In the genomic region with DNA sequence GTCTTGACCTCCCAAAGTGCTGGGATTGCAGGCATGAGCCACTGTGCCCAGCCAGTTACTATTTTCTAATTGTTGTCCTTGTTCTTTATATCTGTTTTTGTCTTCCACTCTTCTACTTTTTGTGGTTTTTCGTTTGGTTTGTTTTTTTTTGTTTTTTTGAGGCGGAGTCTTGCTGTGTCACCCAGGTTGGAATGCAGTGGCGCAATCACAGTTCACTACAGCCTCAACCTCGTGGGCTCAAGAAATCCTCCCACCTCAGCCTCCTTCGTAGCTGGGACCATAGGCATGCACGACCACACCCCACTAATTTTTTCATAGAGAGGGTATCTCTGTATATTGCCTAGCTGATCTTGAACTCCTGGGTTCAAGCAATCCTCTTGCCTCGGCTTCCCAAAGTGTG, we compare ENCODE assay signal across 1 cellular context.
TF ChIP-seq lines count a peak whose summit lies in the region.

No MANE protein-coding gene starts in this region.

TF ChIP-seq in HepG2, 621 proteins besides CTCF, POLR2A, EP300 and RAD21 (continued from another document):
- TF ChIP-seq TFDP1 (CRISPR knock-in tag; IDR thresholded peaks at IDR 0.05; ENCODE audit: borderline replicate concordance) (no peak), ZNF772 (CRISPR knock-in tag; IDR thresholded peaks at IDR 0.05) (no peak), SETDB1 (CRISPR knock-in tag; IDR thresholded peaks at IDR 0.05; ENCODE audit: borderline replicate concordance) (no peak), SMYD3 (CRISPR knock-in tag; IDR thresholded peaks at IDR 0.05) (no peak), ZNF382 (CRISPR knock-in tag; IDR thresholded peaks at IDR 0.05; ENCODE audit: borderline replicate concordance) (no peak), PPARG (CRISPR knock-in tag; conservative IDR thresholded peaks at IDR 0.05) (no peak), POGZ (CRISPR knock-in tag; IDR thresholded peaks at IDR 0.05) (peak; percentile 53; the same call in 1 of the 2 replicates), FOXK1 (CRISPR knock-in tag; IDR thresholded peaks at IDR 0.05; ENCODE audit: borderline replicate concordance, low read depth) (no peak), ZSCAN25 (CRISPR knock-in tag; IDR thresholded peaks at IDR 0.05) (no peak), ZNF407 (CRISPR knock-in tag; IDR thresholded peaks at IDR 0.05; ENCODE audit: not compliant biosample characterization) (no peak), ZMYM3 (CRISPR knock-in tag; IDR thresholded peaks at IDR 0.05) (0 out of 2 replicates have a peak, but pooled peaks have one; percentile 21), IKZF5 (CRISPR knock-in tag; IDR thresholded peaks at IDR 0.05) (no peak), ZNF652 (CRISPR knock-in tag; IDR thresholded peaks at IDR 0.05; ENCODE audit: borderline replicate concordance, low read depth) (no peak), THYN1 (CRISPR knock-in tag; IDR thresholded peaks at IDR 0.05; ENCODE audit: borderline replicate concordance, low read depth) (no peak), FOSL2 (CRISPR knock-in tag; IDR thresholded peaks at IDR 0.05) (peak; percentile 59), ZNF589 (CRISPR knock-in tag; conservative IDR thresholded peaks at IDR 0.05) (no peak), ZFY (CRISPR knock-in tag; IDR thresholded peaks at IDR 0.05) (no peak)
- TF ChIP-seq, protein P1, sequence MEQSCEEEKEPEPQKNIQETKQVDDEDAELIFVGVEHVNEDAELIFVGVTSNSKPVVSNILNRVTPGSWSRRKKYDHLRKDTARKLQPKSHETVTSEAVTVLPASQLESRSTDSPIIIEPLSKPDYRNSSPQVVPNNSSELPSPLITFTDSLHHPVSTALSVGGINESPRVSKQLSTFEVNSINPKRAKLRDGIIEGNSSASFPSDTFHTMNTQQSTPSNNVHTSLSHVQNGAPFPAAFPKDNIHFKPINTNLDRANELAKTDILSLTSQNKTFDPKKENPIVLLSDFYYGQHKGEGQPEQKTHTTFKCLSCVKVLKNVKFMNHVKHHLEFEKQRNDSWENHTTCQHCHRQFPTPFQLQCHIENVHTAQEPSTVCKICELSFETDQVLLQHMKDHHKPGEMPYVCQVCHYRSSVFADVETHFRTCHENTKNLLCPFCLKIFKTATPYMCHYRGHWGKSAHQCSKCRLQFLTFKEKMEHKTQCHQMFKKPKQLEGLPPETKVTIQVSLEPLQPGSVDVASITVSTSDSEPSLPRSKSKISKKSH (CRISPR knock-in tag; IDR thresholded peaks at IDR 0.05; ENCODE audit: borderline replicate concordance), result no peak
- TF ChIP-seq, protein P2, sequence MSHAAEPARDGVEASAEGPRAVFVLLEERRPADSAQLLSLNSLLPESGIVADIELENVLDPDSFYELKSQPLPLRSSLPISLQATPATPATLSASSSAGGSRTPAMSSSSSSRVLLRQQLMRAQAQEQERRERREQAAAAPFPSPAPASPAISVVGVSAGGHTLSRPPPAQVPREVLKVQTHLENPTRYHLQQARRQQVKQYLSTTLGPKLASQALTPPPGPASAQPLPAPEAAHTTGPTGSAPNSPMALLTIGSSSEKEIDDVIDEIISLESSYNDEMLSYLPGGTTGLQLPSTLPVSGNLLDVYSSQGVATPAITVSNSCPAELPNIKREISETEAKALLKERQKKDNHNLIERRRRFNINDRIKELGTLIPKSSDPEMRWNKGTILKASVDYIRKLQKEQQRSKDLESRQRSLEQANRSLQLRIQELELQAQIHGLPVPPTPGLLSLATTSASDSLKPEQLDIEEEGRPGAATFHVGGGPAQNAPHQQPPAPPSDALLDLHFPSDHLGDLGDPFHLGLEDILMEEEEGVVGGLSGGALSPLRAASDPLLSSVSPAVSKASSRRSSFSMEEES (CRISPR knock-in tag; IDR thresholded peaks at IDR 0.05), result no peak
- TF ChIP-seq, protein P3, sequence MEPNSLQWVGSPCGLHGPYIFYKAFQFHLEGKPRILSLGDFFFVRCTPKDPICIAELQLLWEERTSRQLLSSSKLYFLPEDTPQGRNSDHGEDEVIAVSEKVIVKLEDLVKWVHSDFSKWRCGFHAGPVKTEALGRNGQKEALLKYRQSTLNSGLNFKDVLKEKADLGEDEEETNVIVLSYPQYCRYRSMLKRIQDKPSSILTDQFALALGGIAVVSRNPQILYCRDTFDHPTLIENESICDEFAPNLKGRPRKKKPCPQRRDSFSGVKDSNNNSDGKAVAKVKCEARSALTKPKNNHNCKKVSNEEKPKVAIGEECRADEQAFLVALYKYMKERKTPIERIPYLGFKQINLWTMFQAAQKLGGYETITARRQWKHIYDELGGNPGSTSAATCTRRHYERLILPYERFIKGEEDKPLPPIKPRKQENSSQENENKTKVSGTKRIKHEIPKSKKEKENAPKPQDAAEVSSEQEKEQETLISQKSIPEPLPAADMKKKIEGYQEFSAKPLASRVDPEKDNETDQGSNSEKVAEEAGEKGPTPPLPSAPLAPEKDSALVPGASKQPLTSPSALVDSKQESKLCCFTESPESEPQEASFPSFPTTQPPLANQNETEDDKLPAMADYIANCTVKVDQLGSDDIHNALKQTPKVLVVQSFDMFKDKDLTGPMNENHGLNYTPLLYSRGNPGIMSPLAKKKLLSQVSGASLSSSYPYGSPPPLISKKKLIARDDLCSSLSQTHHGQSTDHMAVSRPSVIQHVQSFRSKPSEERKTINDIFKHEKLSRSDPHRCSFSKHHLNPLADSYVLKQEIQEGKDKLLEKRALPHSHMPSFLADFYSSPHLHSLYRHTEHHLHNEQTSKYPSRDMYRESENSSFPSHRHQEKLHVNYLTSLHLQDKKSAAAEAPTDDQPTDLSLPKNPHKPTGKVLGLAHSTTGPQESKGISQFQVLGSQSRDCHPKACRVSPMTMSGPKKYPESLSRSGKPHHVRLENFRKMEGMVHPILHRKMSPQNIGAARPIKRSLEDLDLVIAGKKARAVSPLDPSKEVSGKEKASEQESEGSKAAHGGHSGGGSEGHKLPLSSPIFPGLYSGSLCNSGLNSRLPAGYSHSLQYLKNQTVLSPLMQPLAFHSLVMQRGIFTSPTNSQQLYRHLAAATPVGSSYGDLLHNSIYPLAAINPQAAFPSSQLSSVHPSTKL (CRISPR knock-in tag; IDR thresholded peaks at IDR 0.05), result no peak
